Comparison of ENCODE assay signal across 18 cellular contexts in genomic region chr16:56577300-56577625, GRCh38. TPM values are rescaled to one million over a fixed set of nuclear protein-coding genes. Genes with fewer than 3 reads are reported as not detected.
DNase-seq lines count a peak whose midpoint lies in the region; ATAC-seq and TF ChIP-seq lines count a peak whose summit lies in the region.
"Had no signal": no experiment of that assay in that cellular context is flagged by ENCODE, and none has a peak within 500 bp of the region (broad histone marks: within the 10 kb centered on the region; RNA-seq: fewer than 3 reads in every experiment).

No MANE protein-coding gene starts in this region.

- no peak overlapping the region for H3K4me2 ChIP-seq in GM23248 (ENCODE audit: unreplicated experiment)

- H3K27me3 Mint-ChIP-seq in activated naive CD8-positive, alpha-beta T cell treated with anti-CD3 and anti-CD28 coated beads for 36 hours: no peaks in the 10 kb centered on the region
- H3K27me3 Mint-ChIP-seq in activated naive CD8-positive, alpha-beta T cell treated with anti-CD3 and anti-CD28 coated beads, Interleukin-2, amount 50 U/mL, for 24 hours: no peaks in the 10 kb centered on the region
- no peaks in the 10 kb centered on the region for H3K27me3 Mint-ChIP-seq in naive thymus-derived CD8-positive, alpha-beta T cell
- peaks cover 17% of the 10 kb centered on the region for H3K27me3 Mint-ChIP-seq in activated CD4-positive, alpha-beta memory T cell treated with anti-CD3 and anti-CD28 coated beads, Interleukin-2, amount 10 ng/mL, durations not matched to agents 7 days and 5 days
- H3K27me3 Mint-ChIP-seq: T-cell had no signal

- no peak for ATAC-seq in activated naive CD8-positive, alpha-beta T cell treated with anti-CD3 and anti-CD28 coated beads, Interleukin-2, amount 50 U/mL, for 24 hours
- ATAC-seq in RWPE2 (ENCODE audit: low read depth): no peak
- ATAC-seq in naive thymus-derived CD8-positive, alpha-beta T cell: no peak
- ATAC-seq in stimulated activated effector memory CD8-positive, alpha-beta T cell treated with anti-CD3 and anti-CD28 coated beads, Interleukin-12 subunit alpha, Interleukin-12 subunit beta, amount 100 ng/mL, for 72 hours: no peak

- no peaks in the 10 kb centered on the region for H3K27me3 ChIP-seq in GM23248 (replicated peaks; ENCODE audit: insufficient read depth)
- no peaks in the 10 kb centered on the region for H3K27me3 ChIP-seq in RWPE2 (ENCODE audit: insufficient read depth, poor library complexity, severe bottlenecking)
- H3K27me3 ChIP-seq: left lung had no signal

- peak overlapping the region; percentile 20 for H3K27ac Mint-ChIP-seq in activated naive CD8-positive, alpha-beta T cell treated with anti-CD3 and anti-CD28 coated beads for 36 hours
- no peak overlapping the region for H3K27ac Mint-ChIP-seq in activated naive CD8-positive, alpha-beta T cell treated with anti-CD3 and anti-CD28 coated beads, Interleukin-2, amount 50 U/mL, for 24 hours
- H3K27ac Mint-ChIP-seq in naive thymus-derived CD8-positive, alpha-beta T cell: peak overlapping the region in 8 of 10 donors; percentile 38 to 89 (median 74)
- no peak overlapping the region for H3K27ac Mint-ChIP-seq in stimulated activated effector memory CD8-positive, alpha-beta T cell treated with anti-CD3 and anti-CD28 coated beads, Interleukin-12 subunit alpha, Interleukin-12 subunit beta, amount 100 ng/mL, for 72 hours
- no peak overlapping the region for H3K27ac Mint-ChIP-seq in activated CD4-positive, alpha-beta memory T cell treated with anti-CD3 and anti-CD28 coated beads, Interleukin-2, amount 10 ng/mL, durations not matched to agents 7 days and 5 days

- H3K9me3 Mint-ChIP-seq in activated naive CD8-positive, alpha-beta T cell treated with anti-CD3 and anti-CD28 coated beads for 36 hours: peaks cover 4% of the 10 kb centered on the region
- H3K9me3 Mint-ChIP-seq in activated naive CD8-positive, alpha-beta T cell treated with anti-CD3 and anti-CD28 coated beads, Interleukin-2, amount 50 U/mL, for 24 hours: no peaks in the 10 kb centered on the region
- peaks cover 0 to 9% (median 0%) of the 10 kb centered on the region in 9 donors for H3K9me3 Mint-ChIP-seq in naive thymus-derived CD8-positive, alpha-beta T cell
- H3K9me3 Mint-ChIP-seq in stimulated activated effector memory CD8-positive, alpha-beta T cell treated with anti-CD3 and anti-CD28 coated beads, Interleukin-12 subunit alpha, Interleukin-12 subunit beta, amount 100 ng/mL, for 72 hours: peaks cover 2% of the 10 kb centered on the region
- H3K9me3 Mint-ChIP-seq in activated CD4-positive, alpha-beta memory T cell treated with anti-CD3 and anti-CD28 coated beads, Interleukin-2, amount 10 ng/mL, durations not matched to agents 7 days and 5 days: peaks cover 4% of the 10 kb centered on the region

- H3K4me1 ChIP-seq in GM23248 (ENCODE audit: insufficient read depth): no peaks in the 10 kb centered on the region
- peaks cover 5% of the 10 kb centered on the region for H3K4me1 ChIP-seq in RWPE2 (ENCODE audit: insufficient read depth, poor library complexity, severe bottlenecking)
- H3K4me1 ChIP-seq: heart right ventricle, left lung had no signal

- no peak overlapping the region for H3K27ac ChIP-seq in GM23248
- no peak overlapping the region for H3K27ac ChIP-seq in RWPE2 (ENCODE audit: poor library complexity, severe bottlenecking)
- H3K27ac ChIP-seq: heart right ventricle, left lung, skin epidermis had no signal

- H3F3A ChIP-seq in GM23248 (ENCODE audit: insufficient read depth): no peaks in the 10 kb centered on the region

- in situ Hi-C loops in GM23248 (cut with MboI): loop anchor here (10.0 kb wide), 1 partner anchor 118 kb away; no protein-coding TSS in a partner anchor

- DNase-seq in activated naive CD8-positive, alpha-beta T cell treated with anti-CD3 and anti-CD28 coated beads for 36 hours: no peak
- DNase-seq in activated naive CD8-positive, alpha-beta T cell treated with anti-CD3 and anti-CD28 coated beads, Interleukin-2, amount 50 U/mL, for 24 hours: no peak
- DNase-seq in GM23248 (no peak), RWPE2 (ENCODE audit: low spot score) (no peak), inferior parietal cortex (ENCODE audit: extremely low spot score) (no peak)
- no peak for DNase-seq in naive thymus-derived CD8-positive, alpha-beta T cell
- no peak for DNase-seq in stimulated activated effector memory CD8-positive, alpha-beta T cell treated with anti-CD3 and anti-CD28 coated beads, Interleukin-12 subunit alpha, Interleukin-12 subunit beta, amount 100 ng/mL, for 72 hours (ENCODE audit: low spot score in 2 of 2)
- no peak for DNase-seq in activated CD4-positive, alpha-beta memory T cell treated with anti-CD3 and anti-CD28 coated beads, Interleukin-2, amount 10 ng/mL, durations not matched to agents 7 days and 5 days
- DNase-seq: NCI-H1048, NCI-H2227 treated with DMSO at 0.1 percent for 48 hours had no signal

- WGBS in GM23248 (ENCODE audit: low coverage in 1 of 2, low lambda C conversion rate in 2 of 2, missing lambda C conversion rate in 2 of 2), 2 experiments: 65 to 71% methylated on average over 4 of the region's 4 CpGs

- POLR2A ChIA-PET in naive thymus-derived CD8-positive, alpha-beta T cell (lab: Charles Lee): interaction anchor here (0.6 to 2.6 kb wide), 8 partner anchors 24 to 136 kb away, joined by 3 to 16 read pairs (median 3); no protein-coding TSS in a partner anchor
- POLR2A ChIA-PET in activated CD4-positive, alpha-beta memory T cell treated with anti-CD3 and anti-CD28 coated beads, Interleukin-2, amount 10 ng/mL, durations not matched to agents 7 days and 5 days (lab: Charles Lee): interaction anchor here (1.0 to 2.4 kb wide), 4 partner anchors 31 to 275 kb away, joined by 3 to 19 read pairs (median 6); partner anchors contain the start of genes MT1X and MT2A

- CTCF ChIA-PET in activated CD4-positive, alpha-beta memory T cell treated with anti-CD3 and anti-CD28 coated beads, Interleukin-2, amount 10 ng/mL, durations not matched to agents 7 days and 5 days (lab: Charles Lee): interaction anchor here (0.6 to 3.0 kb wide), 16 partner anchors 9 to 292 kb away, joined by 3 to 107 read pairs (median 5); partner anchors contain the start of genes MT1E and MT2A

- H3K9me3 ChIP-seq in GM23248 (ENCODE audit: low read depth): no peaks in the 10 kb centered on the region
- H3K9me3 ChIP-seq in RWPE2 (ENCODE audit: severe bottlenecking): no peaks in the 10 kb centered on the region
- H3K9me3 ChIP-seq: left lung had no signal

- TF ChIP-seq CTCF in RWPE2 (IDR thresholded peaks at IDR 0.05; ENCODE audit: poor library complexity, severe bottlenecking): peak; percentile 34

- H2AFZ ChIP-seq in GM23248: 0 out of 2 replicates have a peak overlapping the region, but pooled peaks have one; percentile 35

- no peaks in the 10 kb centered on the region for H3K36me3 ChIP-seq in GM23248 (ENCODE audit: low read depth)
- no peaks in the 10 kb centered on the region for H3K36me3 ChIP-seq in RWPE2 (ENCODE audit: low read depth)
- H3K36me3 ChIP-seq: heart right ventricle, left lung had no signal

- no peaks in the 10 kb centered on the region for H3K79me2 ChIP-seq in GM23248 (ENCODE audit: insufficient read depth)

- no peak overlapping the region for H3K4me3 ChIP-seq in GM23248
- H3K4me3 ChIP-seq in RWPE2 (ENCODE audit: severe bottlenecking): no peak overlapping the region
- H3K4me3 ChIP-seq: heart right ventricle, left lung, skin epidermis had no signal

- no peaks in the 10 kb centered on the region for H3K36me3 Mint-ChIP-seq in activated naive CD8-positive, alpha-beta T cell treated with anti-CD3 and anti-CD28 coated beads for 36 hours
- H3K36me3 Mint-ChIP-seq in activated naive CD8-positive, alpha-beta T cell treated with anti-CD3 and anti-CD28 coated beads, Interleukin-2, amount 50 U/mL, for 24 hours (ENCODE audit: low read depth): no peaks in the 10 kb centered on the region
- H3K36me3 Mint-ChIP-seq in naive thymus-derived CD8-positive, alpha-beta T cell: no peaks in the 10 kb centered on the region
- no peaks in the 10 kb centered on the region for H3K36me3 Mint-ChIP-seq in stimulated activated effector memory CD8-positive, alpha-beta T cell treated with anti-CD3 and anti-CD28 coated beads, Interleukin-12 subunit alpha, Interleukin-12 subunit beta, amount 100 ng/mL, for 72 hours
- no peaks in the 10 kb centered on the region for H3K36me3 Mint-ChIP-seq in activated CD4-positive, alpha-beta memory T cell treated with anti-CD3 and anti-CD28 coated beads, Interleukin-2, amount 10 ng/mL, durations not matched to agents 7 days and 5 days (ENCODE audit: low read depth)
- H3K36me3 Mint-ChIP-seq: T-cell had no signal

- no peak overlapping the region for H3K9ac ChIP-seq in GM23248

- H3K4me1 Mint-ChIP-seq in activated naive CD8-positive, alpha-beta T cell treated with anti-CD3 and anti-CD28 coated beads for 36 hours: peaks cover 5% of the 10 kb centered on the region
- H3K4me1 Mint-ChIP-seq in activated naive CD8-positive, alpha-beta T cell treated with anti-CD3 and anti-CD28 coated beads, Interleukin-2, amount 50 U/mL, for 24 hours: peaks cover 3% of the 10 kb centered on the region
- peaks cover 6 to 10% (median 6%) of the 10 kb centered on the region in 4 donors for H3K4me1 Mint-ChIP-seq in naive thymus-derived CD8-positive, alpha-beta T cell
- H3K4me1 Mint-ChIP-seq in stimulated activated effector memory CD8-positive, alpha-beta T cell treated with anti-CD3 and anti-CD28 coated beads, Interleukin-12 subunit alpha, Interleukin-12 subunit beta, amount 100 ng/mL, for 72 hours: peaks cover 10% of the 10 kb centered on the region
- peaks cover 8% of the 10 kb centered on the region for H3K4me1 Mint-ChIP-seq in activated CD4-positive, alpha-beta memory T cell treated with anti-CD3 and anti-CD28 coated beads, Interleukin-2, amount 10 ng/mL, durations not matched to agents 7 days and 5 days

- no peaks in the 10 kb centered on the region for H4K20me1 ChIP-seq in GM23248 (ENCODE audit: insufficient read depth)

- H3K4me3 Mint-ChIP-seq in activated naive CD8-positive, alpha-beta T cell treated with anti-CD3 and anti-CD28 coated beads for 36 hours: no peak overlapping the region
- no peak overlapping the region for H3K4me3 Mint-ChIP-seq in activated naive CD8-positive, alpha-beta T cell treated with anti-CD3 and anti-CD28 coated beads, Interleukin-2, amount 50 U/mL, for 24 hours
- no peak overlapping the region for H3K4me3 Mint-ChIP-seq in naive thymus-derived CD8-positive, alpha-beta T cell
- no peak overlapping the region for H3K4me3 Mint-ChIP-seq in stimulated activated effector memory CD8-positive, alpha-beta T cell treated with anti-CD3 and anti-CD28 coated beads, Interleukin-12 subunit alpha, Interleukin-12 subunit beta, amount 100 ng/mL, for 72 hours
- no peak overlapping the region for H3K4me3 Mint-ChIP-seq in activated CD4-positive, alpha-beta memory T cell treated with anti-CD3 and anti-CD28 coated beads, Interleukin-2, amount 10 ng/mL, durations not matched to agents 7 days and 5 days
- H3K4me3 Mint-ChIP-seq: T-cell had no signal

- no peaks in the 10 kb centered on the region for H3K9me2 ChIP-seq in GM23248 (ENCODE audit: insufficient read depth)

RNA-seq across cellular contexts. Expression of gene MT3, which starts 12.1 kb away (rescaled TPM):
- total RNA-seq in activated naive CD8-positive, alpha-beta T cell treated with anti-CD3 and anti-CD28 coated beads for 36 hours: 10 to 100 TPM; 24.3 to 25.6 TPM
- total RNA-seq in GM23248 (2014; rRNA removed; shearing (Covaris generic)): not detected in 2 replicates
- not detected in 2 replicates for polyA plus RNA-seq in GM23248 (2016; fragmentation: Nextera tagmentation; extraction: Ambion mirVana)
- 1 to 10 TPM; 1.8 to 3.1 TPM for total RNA-seq in naive thymus-derived CD8-positive, alpha-beta T cell
- polyA plus RNA-seq in naive thymus-derived CD8-positive, alpha-beta T cell: 10 to 100 TPM in 2 of 3 donors, 1 to 10 TPM in 1; 8.6 to 19.9 (median 19.2) TPM
- total RNA-seq in activated CD4-positive, alpha-beta memory T cell treated with anti-CD3 and anti-CD28 coated beads, Interleukin-2, amount 10 ng/mL, durations not matched to agents 7 days and 5 days: 1 to 10 TPM; 1.8 to 2.5 TPM
- total RNA-seq: left lung, pulmonary artery endothelial cell had no signal

RNA-seq across cellular contexts. Expression of gene MT4, which starts 12.4 kb away (rescaled TPM):
- total RNA-seq in activated naive CD8-positive, alpha-beta T cell treated with anti-CD3 and anti-CD28 coated beads for 36 hours: not detected
- total RNA-seq in GM23248 (2014; rRNA removed; shearing (Covaris generic)): not detected in 2 replicates
- not detected in 2 replicates for polyA plus RNA-seq in GM23248 (2016; fragmentation: Nextera tagmentation; extraction: Ambion mirVana)
- not detected for total RNA-seq in naive thymus-derived CD8-positive, alpha-beta T cell
- polyA plus RNA-seq in naive thymus-derived CD8-positive, alpha-beta T cell: not detected
- not detected for total RNA-seq in activated CD4-positive, alpha-beta memory T cell treated with anti-CD3 and anti-CD28 coated beads, Interleukin-2, amount 10 ng/mL, durations not matched to agents 7 days and 5 days
- total RNA-seq: heart right ventricle, HT-29, left lung, mononuclear cell, pulmonary artery endothelial cell, T-cell, temporal lobe had no signal
- polyA plus RNA-seq: heart right ventricle had no signal

RNA-seq across cellular contexts. Expression of gene MT2A, which starts 31.1 kb away (rescaled TPM):
- 100 to 1,000 TPM; 124 to 126 TPM for total RNA-seq in activated naive CD8-positive, alpha-beta T cell treated with anti-CD3 and anti-CD28 coated beads for 36 hours
- total RNA-seq in GM23248 (2014; rRNA removed; shearing (Covaris generic)): 109 and 211 TPM in 2 replicates
- polyA plus RNA-seq in GM23248 (2016; fragmentation: Nextera tagmentation; extraction: Ambion mirVana): 3,414 and 3,441 TPM in 2 replicates
- 10 to 100 TPM; 32.3 to 39.0 TPM for total RNA-seq in naive thymus-derived CD8-positive, alpha-beta T cell
- polyA plus RNA-seq in naive thymus-derived CD8-positive, alpha-beta T cell: 100 to 1,000 TPM; 248 to 303 (median 294) TPM
- total RNA-seq in activated CD4-positive, alpha-beta memory T cell treated with anti-CD3 and anti-CD28 coated beads, Interleukin-2, amount 10 ng/mL, durations not matched to agents 7 days and 5 days: 10 to 100 TPM; 47.9 to 51.4 TPM

RNA-seq across cellular contexts. Expression of gene MT1E, which starts 48.3 kb away (rescaled TPM):
- 10 to 100 TPM; 67.1 to 68.9 TPM for total RNA-seq in activated naive CD8-positive, alpha-beta T cell treated with anti-CD3 and anti-CD28 coated beads for 36 hours
- total RNA-seq in GM23248 (2014; rRNA removed; shearing (Covaris generic)): 178 TPM in 2 replicates
- 329 and 352 TPM in 2 replicates for polyA plus RNA-seq in GM23248 (2016; fragmentation: Nextera tagmentation; extraction: Ambion mirVana)
- total RNA-seq in naive thymus-derived CD8-positive, alpha-beta T cell: 1 to 10 TPM; 1.3 to 1.6 TPM
- 10 to 100 TPM in 2 of 3 donors, 1 to 10 TPM in 1; 7.1 to 21.9 (median 10.5) TPM for polyA plus RNA-seq in naive thymus-derived CD8-positive, alpha-beta T cell
- 10 to 100 TPM; 10.4 to 12.3 TPM for total RNA-seq in activated CD4-positive, alpha-beta memory T cell treated with anti-CD3 and anti-CD28 coated beads, Interleukin-2, amount 10 ng/mL, durations not matched to agents 7 days and 5 days

RNA-seq across cellular contexts. Expression of gene MT1M, which starts 55.2 kb away (rescaled TPM):
- not detected for total RNA-seq in activated naive CD8-positive, alpha-beta T cell treated with anti-CD3 and anti-CD28 coated beads for 36 hours
- 3.8 and 8.2 TPM in 2 replicates for total RNA-seq in GM23248 (2014; rRNA removed; shearing (Covaris generic))
- 15.2 and 20.1 TPM in 2 replicates for polyA plus RNA-seq in GM23248 (2016; fragmentation: Nextera tagmentation; extraction: Ambion mirVana)
- not detected for total RNA-seq in naive thymus-derived CD8-positive, alpha-beta T cell
- not detected for polyA plus RNA-seq in naive thymus-derived CD8-positive, alpha-beta T cell
- total RNA-seq in activated CD4-positive, alpha-beta memory T cell treated with anti-CD3 and anti-CD28 coated beads, Interleukin-2, amount 10 ng/mL, durations not matched to agents 7 days and 5 days: not detected
- total RNA-seq: HT-29, mononuclear cell, T-cell had no signal

Comparison
In these comparisons a context has a peak if more than half of its experiments do, and no peak if none do; other contexts are left out.
1. H3K27ac Mint-ChIP-seq: peak in activated naive CD8-positive, alpha-beta T cell treated with anti-CD3 and anti-CD28 coated beads for 36 hours (single experiment) and naive thymus-derived CD8-positive, alpha-beta T cell (8 of 10); none in activated naive CD8-positive, alpha-beta T cell treated with anti-CD3 and anti-CD28 coated beads, Interleukin-2, amount 50 U/mL, for 24 hours (single experiment), stimulated activated effector memory CD8-positive, alpha-beta T cell treated with anti-CD3 and anti-CD28 coated beads, Interleukin-12 subunit alpha, Interleukin-12 subunit beta, amount 100 ng/mL, for 72 hours (single experiment) and activated CD4-positive, alpha-beta memory T cell treated with anti-CD3 and anti-CD28 coated beads, Interleukin-2, amount 10 ng/mL, durations not matched to agents 7 days and 5 days (single experiment).
2. RNA of gene MT3, which starts 12.1 kb away (total RNA-seq): 24.3 to 25.6 TPM in activated naive CD8-positive, alpha-beta T cell treated with anti-CD3 and anti-CD28 coated beads for 36 hours; 1.8 to 3.1 TPM in naive thymus-derived CD8-positive, alpha-beta T cell, 1.8 to 2.5 TPM in activated CD4-positive, alpha-beta memory T cell treated with anti-CD3 and anti-CD28 coated beads, Interleukin-2, amount 10 ng/mL, durations not matched to agents 7 days and 5 days and not detected in GM23248; every median in the first group is over 4 times any median in the second.